In the genomic region with DNA sequence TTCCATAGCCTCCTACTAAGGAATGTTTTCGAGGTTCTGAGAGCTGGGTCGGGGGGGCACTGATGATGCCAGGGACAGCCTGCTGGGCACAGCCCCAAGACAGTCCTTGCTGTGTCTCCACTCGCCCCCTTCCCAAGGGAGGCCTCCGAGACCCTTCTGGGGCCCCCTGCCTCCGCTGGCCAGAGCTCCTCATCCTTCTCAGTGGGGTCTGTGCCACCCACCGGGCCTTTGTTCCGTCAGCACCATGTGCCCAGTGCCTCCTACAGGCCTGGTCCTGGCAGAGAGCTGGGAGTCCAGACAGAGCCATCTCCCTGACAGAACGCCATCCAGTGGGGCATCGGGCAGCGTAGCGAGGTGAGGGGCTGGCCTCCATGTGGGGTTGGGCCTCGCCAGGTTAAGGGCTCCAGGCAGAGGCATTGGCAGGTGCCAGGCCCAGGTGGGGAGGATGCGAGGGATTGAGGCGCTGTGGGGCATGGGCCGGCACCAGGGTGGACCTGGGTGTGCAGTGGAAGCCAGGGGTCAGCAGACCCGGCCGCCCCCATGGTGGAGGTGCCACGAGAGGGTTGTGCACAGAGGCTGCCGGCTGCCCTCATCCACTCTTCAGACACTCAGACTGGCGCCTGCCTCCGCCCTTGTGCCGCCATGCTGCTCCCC, we compare ENCODE assay signal across 23 cellular contexts. TPM values are rescaled to one million over a fixed set of nuclear protein-coding genes. Genes with fewer than 3 reads are reported as not detected.
DNase-seq lines count a peak whose midpoint lies in the region; ATAC-seq and TF ChIP-seq lines count a peak whose summit lies in the region.
"Had no signal": no experiment of that assay in that cellular context is flagged by ENCODE, and none has a peak within 500 bp of the region (broad histone marks: within the 10 kb centered on the region; RNA-seq: fewer than 3 reads in every experiment).

No MANE protein-coding gene starts in this region.

- no peaks in the 10 kb centered on the region for H3K27me3 Mint-ChIP-seq in CD8-positive, alpha-beta T cell (ENCODE audit: low read depth)
- no peaks in the 10 kb centered on the region for H3K27me3 Mint-ChIP-seq in activated CD4-positive, alpha-beta memory T cell treated with anti-CD3 and anti-CD28 coated beads, Interleukin-2, amount 10 ng/mL, durations not matched to agents 7 days and 5 days
- H3K27me3 Mint-ChIP-seq: stimulated activated naive CD8-positive, alpha-beta T cell treated with anti-CD3 and anti-CD28 coated beads, Interleukin-15, Interleukin-2, amounts not matched to agents 100 ng/mL and 50 ng/mL, for 24 hours had no signal

- H3K36me3 ChIP-seq in BLaER1 treated with 17β-estradiol and CSF1 and Interleukin-3, amounts not matched to agents 10 nM and 100 nM = peaks cover 93 to 100% (median 100%) of the 10 kb centered on the region in 11 experiments
- H3K36me3 ChIP-seq in CD8-positive, alpha-beta T cell (ENCODE audit: insufficient read depth, low read length) = peaks cover 76% of the 10 kb centered on the region
- peaks cover 25 to 93% (median 82%) of the 10 kb centered on the region in 4 donors for H3K36me3 ChIP-seq in esophagus muscularis mucosa
- H3K36me3 ChIP-seq in neuronal stem cell (replicated peaks in 1 of 2; ENCODE audit: control insufficient read depth in 2 of 2, insufficient read depth in 2 of 2, low read length in 2 of 2) = peaks cover 29 to 95% of the 10 kb centered on the region in 2 donors
- H3K36me3 ChIP-seq: breast epithelium had no signal

- H3K4me3 ChIP-seq in BLaER1 treated with 17β-estradiol and CSF1 and Interleukin-3, amounts not matched to agents 10 nM and 100 nM = no peak overlapping the region
- H3K4me3 ChIP-seq in CD8-positive, alpha-beta T cell (ENCODE audit: low read depth, low read length) = no peak overlapping the region
- H3K4me3 ChIP-seq in esophagus muscularis mucosa (no peak overlapping the region), neuronal stem cell (ENCODE audit: low read length in 2 of 2) (no peak overlapping the region)
- H3K4me3 ChIP-seq: breast epithelium, hepatocyte, transverse colon had no signal

- peaks cover 18% of the 10 kb centered on the region for H3K79me1 ChIP-seq in neuronal stem cell (ENCODE audit: low read depth, low read length)

- H4K20me1 ChIP-seq in BLaER1 treated with 17β-estradiol and CSF1 and Interleukin-3, amounts not matched to agents 10 nM and 100 nM = peaks cover 98 to 100% (median 100%) of the 10 kb centered on the region in 11 experiments

- H3K4ac ChIP-seq in neuronal stem cell (ENCODE audit: low read length) = no peak overlapping the region

- CTCF ChIA-PET in CD8-positive, alpha-beta T cell (lab: Charles Lee) = interaction anchor here (1.2 to 4.4 kb wide), 3 partner anchors 13 to 22 kb away, joined by 3 to 21 read pairs (median 14); a partner anchor contains a TSS
- CTCF ChIA-PET in activated CD4-positive, alpha-beta memory T cell treated with anti-CD3 and anti-CD28 coated beads, Interleukin-2, amount 10 ng/mL, durations not matched to agents 7 days and 5 days (lab: Charles Lee) = interaction anchor here (1.4 kb wide), 1 partner anchor 22 kb away, joined by 3 read pairs; no protein-coding TSS in a partner anchor

- no peak overlapping the region for H4K8ac ChIP-seq in neuronal stem cell (ENCODE audit: low read depth, low read length)

- H3K27ac Mint-ChIP-seq in CD8-positive, alpha-beta T cell = peak overlapping the region; percentile 27
- H3K27ac Mint-ChIP-seq in activated CD4-positive, alpha-beta memory T cell treated with anti-CD3 and anti-CD28 coated beads, Interleukin-2, amount 10 ng/mL, durations not matched to agents 7 days and 5 days = no peak overlapping the region
- H3K27ac Mint-ChIP-seq: nephron progenitor cell had no signal

- H4K91ac ChIP-seq in neuronal stem cell (ENCODE audit: low read depth, low read length, poor library complexity) = no peak overlapping the region

- no peak for TF ChIP-seq EP300 in esophagus muscularis mucosa (IDR thresholded peaks at IDR 0.05)

- peak overlapping the region; percentile 46 for H2AK5ac ChIP-seq in neuronal stem cell (ENCODE audit: low read depth, low read length)

- peak overlapping the region; percentile 56 for H3K14ac ChIP-seq in neuronal stem cell (ENCODE audit: low read length)

- no peak overlapping the region for H2BK15ac ChIP-seq in neuronal stem cell (ENCODE audit: low read length)

- intact Hi-C loops in CD8-positive, alpha-beta T cell (cut with DNase I, micrococcal nuclease) = no loop called here
- intact Hi-C loops in esophagus muscularis mucosa (cut with DNase I) = loop anchor here (5.0 kb wide), 1 partner anchor 38 kb away; no protein-coding TSS in a partner anchor

- no peak for ATAC-seq in CD8-positive, alpha-beta T cell

- H3K4me2 ChIP-seq in BLaER1 treated with 17β-estradiol and CSF1 and Interleukin-3, amounts not matched to agents 10 nM and 100 nM = peak overlapping the region in 8 of 11 experiments; percentile 15 to 100 (median 98); a peak in 14 of 22 replicates
- H3K4me2 ChIP-seq in neuronal stem cell (ENCODE audit: insufficient read depth, low read length, poor library complexity, severe bottlenecking) = no peak overlapping the region
- H3K4me2 ChIP-seq: hepatocyte had no signal

- H2BK12ac ChIP-seq in neuronal stem cell (ENCODE audit: low read length) = no peak overlapping the region

- H2AFZ ChIP-seq in neuronal stem cell (ENCODE audit: low read length) = no peak overlapping the region
- H2AFZ ChIP-seq: hepatocyte had no signal

- no peaks in the 10 kb centered on the region for H3K9me3 Mint-ChIP-seq in CD8-positive, alpha-beta T cell
- H3K9me3 Mint-ChIP-seq in activated CD4-positive, alpha-beta memory T cell treated with anti-CD3 and anti-CD28 coated beads, Interleukin-2, amount 10 ng/mL, durations not matched to agents 7 days and 5 days = no peaks in the 10 kb centered on the region
- H3K9me3 Mint-ChIP-seq: nephron progenitor cell; stimulated activated naive CD8-positive, alpha-beta T cell treated with anti-CD3 and anti-CD28 coated beads, Interleukin-15, Interleukin-2, amounts not matched to agents 100 ng/mL and 50 ng/mL, for 24 hours had no signal

- no peaks in the 10 kb centered on the region for H3K27me3 ChIP-seq in BLaER1 treated with 17β-estradiol and CSF1 and Interleukin-3, amounts not matched to agents 10 nM and 100 nM
- H3K27me3 ChIP-seq in CD8-positive, alpha-beta T cell (ENCODE audit: insufficient read depth, low read length) = no peaks in the 10 kb centered on the region
- H3K27me3 ChIP-seq in esophagus muscularis mucosa (no peaks in the 10 kb centered on the region), neuronal stem cell (ENCODE audit: control insufficient read depth in 3 of 3, insufficient read depth in 3 of 3, low read depth in 1 of 3, low read length in 3 of 3) (no peaks in the 10 kb centered on the region)
- H3K27me3 ChIP-seq: breast epithelium, hepatocyte, transverse colon had no signal

- H2BK120ac ChIP-seq in neuronal stem cell (ENCODE audit: low read depth, low read length) = no peak overlapping the region

- no peaks in the 10 kb centered on the region; a peak in 1 of 22 replicates for H3K9me3 ChIP-seq in BLaER1 treated with 17β-estradiol and CSF1 and Interleukin-3, amounts not matched to agents 10 nM and 100 nM (replicated peaks in 1 of 11)
- no peaks in the 10 kb centered on the region for H3K9me3 ChIP-seq in CD8-positive, alpha-beta T cell (ENCODE audit: low read length)
- no peaks in the 10 kb centered on the region for H3K9me3 ChIP-seq in esophagus muscularis mucosa
- no peaks in the 10 kb centered on the region for H3K9me3 ChIP-seq in neuronal stem cell (replicated peaks in 1 of 2; ENCODE audit: control insufficient read depth in 2 of 2, insufficient read depth in 1 of 2, low read depth in 1 of 2, low read length in 2 of 2)
- H3K9me3 ChIP-seq: breast epithelium, Caco-2, transverse colon had no signal

- no peak overlapping the region for H3K18ac ChIP-seq in neuronal stem cell (ENCODE audit: low read length)

- WGBS in esophagus muscularis mucosa = 87% methylated on average over 13 of the region's 22 CpGs
- no CpG with 5 or more reads among the region's 22 CpGs for WGBS in neuronal stem cell (ENCODE audit: extremely low coverage in 2 of 2, insufficient read length in 2 of 2, insufficient replicate concordance in 1 of 2), 2 donors

- POLR2A ChIA-PET in CD8-positive, alpha-beta T cell (lab: Charles Lee) = interaction anchor here (1.2 to 3.3 kb wide), 2 partner anchors 9 to 12 kb away, joined by 3 to 17 read pairs; no protein-coding TSS in a partner anchor
- POLR2A ChIA-PET in activated CD4-positive, alpha-beta memory T cell treated with anti-CD3 and anti-CD28 coated beads, Interleukin-2, amount 10 ng/mL, durations not matched to agents 7 days and 5 days (lab: Charles Lee) = interaction anchor here (1.5 to 3.9 kb wide), 2 partner anchors 8 to 12 kb away, joined by 4 to 20 read pairs; no protein-coding TSS in a partner anchor

- H3K23ac ChIP-seq in neuronal stem cell (ENCODE audit: low read depth, low read length, poor library complexity) = peak overlapping the region; percentile 80

- peaks cover 68% of the 10 kb centered on the region for H3K4me1 Mint-ChIP-seq in CD8-positive, alpha-beta T cell (ENCODE audit: low read depth)
- peaks cover 36% of the 10 kb centered on the region for H3K4me1 Mint-ChIP-seq in activated CD4-positive, alpha-beta memory T cell treated with anti-CD3 and anti-CD28 coated beads, Interleukin-2, amount 10 ng/mL, durations not matched to agents 7 days and 5 days

- peak overlapping the region; percentile 23 to 99 (median 54); a peak in 14 of 22 replicates for H3K9ac ChIP-seq in BLaER1 treated with 17β-estradiol and CSF1 and Interleukin-3, amounts not matched to agents 10 nM and 100 nM
- H3K9ac ChIP-seq in neuronal stem cell (ENCODE audit: low read depth, low read length, poor library complexity) = no peak overlapping the region

- peaks cover 94% of the 10 kb centered on the region for H3K36me3 Mint-ChIP-seq in CD8-positive, alpha-beta T cell
- H3K36me3 Mint-ChIP-seq in activated CD4-positive, alpha-beta memory T cell treated with anti-CD3 and anti-CD28 coated beads, Interleukin-2, amount 10 ng/mL, durations not matched to agents 7 days and 5 days (ENCODE audit: low read depth) = peaks cover 85% of the 10 kb centered on the region

- H3K27ac ChIP-seq in BLaER1 treated with 17β-estradiol and CSF1 and Interleukin-3, amounts not matched to agents 10 nM and 100 nM = peak overlapping the region in 9 of 11 experiments; percentile 27 to 97 (median 93); a peak in 16 of 22 replicates
- no peak overlapping the region for H3K27ac ChIP-seq in CD8-positive, alpha-beta T cell (ENCODE audit: low read depth, low read length)
- H3K27ac ChIP-seq in esophagus muscularis mucosa (replicated peaks in 1 of 4) (peak overlapping the region; percentile 93 to 95 (median 94)), neuronal stem cell (replicated peaks; ENCODE audit: low read length) (no peak overlapping the region)
- H3K27ac ChIP-seq: breast epithelium, hepatocyte had no signal

- peaks cover 37 to 100% (median 97%) of the 10 kb centered on the region in 10 experiments for H3K4me1 ChIP-seq in BLaER1 treated with 17β-estradiol and CSF1 and Interleukin-3, amounts not matched to agents 10 nM and 100 nM
- peaks cover 73% of the 10 kb centered on the region for H3K4me1 ChIP-seq in CD8-positive, alpha-beta T cell (ENCODE audit: insufficient read depth, low read length)
- H3K4me1 ChIP-seq in esophagus muscularis mucosa (peaks cover 56 to 100% (median 100%) of the 10 kb centered on the region in 4 donors), neuronal stem cell (ENCODE audit: control insufficient read depth in 2 of 2, insufficient read depth in 1 of 2, low read depth in 1 of 2, low read length in 2 of 2) (peaks cover 2 to 4% of the 10 kb centered on the region in 2 donors)
- H3K4me1 ChIP-seq: Caco-2 had no signal

- no peak for TF ChIP-seq CTCF in CD8-positive, alpha-beta T cell (IDR thresholded peaks at IDR 0.05)
- no peak for TF ChIP-seq CTCF in esophagus muscularis mucosa (IDR thresholded peaks at IDR 0.05)

- no peak overlapping the region for H2BK5ac ChIP-seq in neuronal stem cell (ENCODE audit: low read length)

- H3K4me3 Mint-ChIP-seq in CD8-positive, alpha-beta T cell = no peak overlapping the region
- H3K4me3 Mint-ChIP-seq in activated CD4-positive, alpha-beta memory T cell treated with anti-CD3 and anti-CD28 coated beads, Interleukin-2, amount 10 ng/mL, durations not matched to agents 7 days and 5 days = no peak overlapping the region
- H3K4me3 Mint-ChIP-seq: nephron progenitor cell; stimulated activated naive CD8-positive, alpha-beta T cell treated with anti-CD3 and anti-CD28 coated beads, Interleukin-15, Interleukin-2, amounts not matched to agents 100 ng/mL and 50 ng/mL, for 24 hours had no signal

- no peak for TF ChIP-seq POLR2A in esophagus muscularis mucosa (IDR thresholded peaks at IDR 0.05; ENCODE audit: low read depth)

- DNase-seq in CD8-positive, alpha-beta T cell = peak in 1 of 7 experiments; percentile 25
- no peak for DNase-seq in esophagus muscularis mucosa (ENCODE audit: extremely low spot score)
- DNase-seq in neuronal stem cell (ENCODE audit: low spot score) = no peak
- DNase-seq in SHP77 (lab: John Stamatoyannopoulos, UW) = no peak
- DNase-seq in nucleus accumbens (lab: John Stamatoyannopoulos, UW) = no peak
- DNase-seq in activated CD4-positive, alpha-beta memory T cell treated with anti-CD3 and anti-CD28 coated beads, Interleukin-2, amount 10 ng/mL, durations not matched to agents 7 days and 5 days = no peak
- DNase-seq: Caco-2; dermis blood vessel endothelial cell; DND-41; HCEC 1CT; mesenchymal stem cell; NCI-H1417 treated with DMSO at 0.1 percent for 48 hours; NCI-H524 treated with DMSO at 0.1 percent for 48 hours; nephron progenitor cell; RPMI8226; small intestine; stimulated activated CD4-positive, alpha-beta T cell treated with anti-CD3 and anti-CD28 coated beads, Interleukin-2, amount 100 ng/mL, for 48 hours; T1000; transverse colon had no signal

RNA-seq across cellular contexts. Expression of a gene that starts 13.3 kb away (rescaled TPM):
- 100 to 1,000 TPM; 739 to 743 TPM for total RNA-seq in CD8-positive, alpha-beta T cell
- 100 to 1,000 TPM in 2 of 4 donors, 10 to 100 TPM in 2; 67.6 to 203 (median 139) TPM for total RNA-seq in esophagus muscularis mucosa
- polyA plus RNA-seq in neuronal stem cell (2013, experiment 1 of 2) = 38.4 TPM
- polyA plus RNA-seq in neuronal stem cell (2013, experiment 2 of 2) = 40.3 TPM
- total RNA-seq in activated CD4-positive, alpha-beta memory T cell treated with anti-CD3 and anti-CD28 coated beads, Interleukin-2, amount 10 ng/mL, durations not matched to agents 7 days and 5 days = 100 to 1,000 TPM; 116 to 119 TPM

RNA-seq across cellular contexts. Expression of a gene that starts 53.5 kb away (rescaled TPM):
- 10 to 100 TPM; 58.9 to 59.4 TPM for total RNA-seq in CD8-positive, alpha-beta T cell
- total RNA-seq in esophagus muscularis mucosa = 10 to 100 TPM; 15.0 to 24.1 (median 21.5) TPM
- polyA plus RNA-seq in neuronal stem cell (2013, experiment 1 of 2) = 21.8 TPM
- 21.8 TPM for polyA plus RNA-seq in neuronal stem cell (2013, experiment 2 of 2)
- 10 to 100 TPM; 33.8 to 35.3 TPM for total RNA-seq in activated CD4-positive, alpha-beta memory T cell treated with anti-CD3 and anti-CD28 coated beads, Interleukin-2, amount 10 ng/mL, durations not matched to agents 7 days and 5 days

Comparison
In these comparisons a context has a peak if more than half of its experiments do, and no peak if none do; other contexts are left out.
1. H3K27ac ChIP-seq: peak in BLaER1 treated with 17β-estradiol and CSF1 and Interleukin-3, amounts not matched to agents 10 nM and 100 nM (9 of 11) and esophagus muscularis mucosa (4 of 4); none in CD8-positive, alpha-beta T cell (single experiment) and neuronal stem cell (single experiment).